8 cellular contexts compared by ENCODE assay signal in the genomic region with DNA sequence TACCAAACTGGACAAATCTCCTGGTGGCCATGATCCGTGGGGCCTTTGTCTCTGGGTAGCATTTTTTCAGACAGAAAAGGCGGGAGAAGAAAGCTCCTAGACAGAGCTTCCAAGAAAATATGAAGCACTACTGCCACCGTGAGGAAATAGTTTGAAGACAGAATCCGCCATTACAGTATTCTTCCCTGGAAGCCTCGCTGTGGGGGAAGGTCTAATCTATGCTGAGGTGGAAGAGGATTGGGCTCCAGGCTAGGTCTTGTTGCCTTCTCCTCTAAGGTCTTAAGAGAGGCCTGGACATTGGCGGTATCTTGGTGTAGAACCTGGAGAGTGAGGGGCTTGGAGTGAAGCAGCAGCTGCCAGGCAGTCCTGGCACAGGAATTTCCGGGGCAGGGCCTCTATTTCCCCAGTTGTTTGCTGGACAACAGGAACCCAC.
DNase-seq lines count a peak whose midpoint lies in the region; ATAC-seq and TF ChIP-seq lines count a peak whose summit lies in the region.

No MANE protein-coding gene starts in this region.

- H3K4me1 ChIP-seq in right cardiac atrium (ENCODE audit: control insufficient read depth, insufficient read depth, low read length) (no peaks in the 10 kb centered on the region), vagina (no peaks in the 10 kb centered on the region), HAP-1 (peaks cover 8% of the 10 kb centered on the region; the same call in 1 of the 2 replicates)

- peak in 1 of 2 donors; percentile 91 for ATAC-seq in right cardiac atrium
- no peak for ATAC-seq in left ventricle myocardium superior
- ATAC-seq in HG03442 (IDR thresholded peaks at IDR 0.05; ENCODE audit: unreplicated experiment) = no peak

- no peak overlapping the region for H3K4me3 ChIP-seq in right cardiac atrium (ENCODE audit: low read length)
- peak overlapping the region; percentile 34 for H3K4me3 ChIP-seq in fibroblast of villous mesenchyme (ENCODE audit: low read depth, low read length)
- H3K4me3 ChIP-seq in vagina = peak overlapping the region; percentile 33 to 36
- H3K4me3 ChIP-seq in HAP-1 = no peak overlapping the region

- H3K27ac ChIP-seq in right cardiac atrium (ENCODE audit: low read length) = no peak overlapping the region
- peak overlapping the region; percentile 36 for H3K27ac ChIP-seq in vagina

- H3K36me3 ChIP-seq in vagina = no peaks in the 10 kb centered on the region
- H3K36me3 ChIP-seq in HAP-1 (replicated peaks) = peaks cover 68% of the 10 kb centered on the region

- DNase-seq in right cardiac atrium = peak in 2 of 3 donors; percentile 15 to 59
- DNase-seq in left ventricle myocardium superior = no peak
- peak; percentile 72 for DNase-seq in NOMO-1 treated with DMSO at 0.1 percent for 48 hours (lab: John Stamatoyannopoulos, UW; ENCODE audit: unreplicated experiment)
- peak; percentile 86 for DNase-seq in fibroblast of villous mesenchyme (ENCODE audit: low read depth)
- no peak for DNase-seq in vagina (ENCODE audit: extremely low spot score in 2 of 2)
- no peak for DNase-seq in HAP-1 (ENCODE audit: low spot score in 2 of 2)
- DNase-seq in NCI-H510A treated with DMSO at 0.1 percent for 48 hours (lab: John Stamatoyannopoulos, UW) = no peak

- TF ChIP-seq CTCF in fibroblast of villous mesenchyme (IDR thresholded peaks at IDR 0.05; ENCODE audit: insufficient read depth, low read depth, low read length) (peak; percentile 53), vagina (IDR thresholded peaks at IDR 0.05) (peak in 2 of 3 experiments; percentile 52 to 66)

- TF ChIP-seq POLR2A in vagina (IDR thresholded peaks at IDR 0.05) = no peak

- intact Hi-C loops in right cardiac atrium (cut with DNase I) = loop anchor here in 1 of 4 donors (10.0 kb wide), 1 partner anchor 52 kb away; no protein-coding TSS in a partner anchor
- intact Hi-C loops in left ventricle myocardium superior (cut with micrococcal nuclease) = no loop called here
- intact Hi-C loops in vagina (cut with DNase I) = no loop called here

- WGBS in right cardiac atrium = 82% methylated on average over 7 of the region's 7 CpGs

- H3K9me3 ChIP-seq in right cardiac atrium (ENCODE audit: control insufficient read depth, low read length) (no peaks in the 10 kb centered on the region), vagina (no peaks in the 10 kb centered on the region), HAP-1 (no peaks in the 10 kb centered on the region)

- in situ Hi-C loops in HAP-1 (cut with MboI; ENCODE audit: low sequenced_read_pairs) = no loop called here

- H3K27me3 ChIP-seq in right cardiac atrium (ENCODE audit: control insufficient read depth, insufficient read depth) (no peaks in the 10 kb centered on the region), vagina (no peaks in the 10 kb centered on the region), HAP-1 (ENCODE audit: low read depth) (no peaks in the 10 kb centered on the region)

Comparison
In these comparisons a context has a peak if more than half of its experiments do, and no peak if none do; other contexts are left out.
1. DNase-seq: peak in right cardiac atrium (2 of 3), NOMO-1 treated with DMSO at 0.1 percent for 48 hours (single experiment) and fibroblast of villous mesenchyme (single experiment); none in left ventricle myocardium superior (single experiment), vagina (0 of 2), HAP-1 (0 of 2) and NCI-H510A treated with DMSO at 0.1 percent for 48 hours (single experiment).
2. H3K4me3 ChIP-seq: peak in fibroblast of villous mesenchyme (single experiment) and vagina (2 of 2); none in right cardiac atrium (single experiment) and HAP-1 (single experiment).